ENCODE assay signal across 34 cellular contexts in the genomic region with DNA sequence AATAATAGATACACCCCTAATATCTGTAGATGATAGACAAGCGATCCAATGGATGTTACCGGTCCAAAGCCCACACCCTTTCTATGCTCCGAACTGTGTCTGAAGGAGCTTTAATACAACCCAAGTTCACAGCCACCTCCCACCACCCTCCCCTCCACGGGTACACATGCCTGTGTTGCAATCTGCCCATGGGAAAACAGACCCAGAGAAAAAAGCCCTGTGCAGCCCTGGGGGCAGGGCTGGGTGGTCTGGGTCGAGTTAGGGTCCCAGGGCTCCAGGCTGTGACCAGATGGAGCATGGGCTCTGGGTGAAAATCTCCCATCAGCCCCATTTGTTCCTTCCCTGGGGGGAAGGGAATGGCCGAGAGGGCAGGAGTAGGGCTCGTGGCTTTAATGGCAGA.
"Had no signal": no experiment of that assay in that cellular context is flagged by ENCODE, and none has a peak within 500 bp of the region (broad histone marks: within the 10 kb centered on the region; RNA-seq: fewer than 3 reads in every experiment).

No MANE protein-coding gene starts in this region.

- DNase-seq: Karpas-422, Kasumi-1, MG63, MM.1S, MV-4-11, NCI-H1048, NCI-H1092, NCI-H1092 treated with DMSO at 0.1 percent for 48 hours, NCI-H1105, NCI-H1105 treated with DMSO at 0.1 percent for 48 hours, NCI-H1417 treated with DMSO at 0.1 percent for 48 hours, NCI-H1436, NCI-H1436 treated with DMSO at 0.1 percent for 48 hours, NCI-H146, NCI-H1694, NCI-H1694 treated with DMSO at 0.1 percent for 48 hours, NCI-H187, NCI-H187 treated with DMSO at 0.1 percent for 48 hours, NCI-H1930, NCI-H2029, NCI-H2029 treated with DMSO at 0.1 percent for 48 hours, NCI-H2081, NCI-H2081 treated with DMSO at 0.1 percent for 48 hours, NCI-H2107, NCI-H2171, NCI-H2171 treated with DMSO at 0.1 percent for 48 hours, NCI-H2227 treated with DMSO at 0.1 percent for 48 hours, NCI-H226, NCI-H345, NCI-H446, NCI-H446 treated with DMSO at 0.1 percent for 48 hours, NCI-H510A, NCI-H510A treated with DMSO at 0.1 percent for 48 hours had no signal

- H3K4me3 ChIP-seq: MG63 had no signal

- H3K4me2 ChIP-seq: KMS-11 had no signal

- H3K9ac ChIP-seq: KMS-11 had no signal

- H3K9me3 ChIP-seq: MG63 had no signal

- H3K36me3 ChIP-seq: MG63 had no signal

- H3K27me3 ChIP-seq: MG63 had no signal

- H3K27ac ChIP-seq: KMS-11 had no signal
